Comparison of ENCODE assay signal across 8 cellular contexts in the genomic region with DNA sequence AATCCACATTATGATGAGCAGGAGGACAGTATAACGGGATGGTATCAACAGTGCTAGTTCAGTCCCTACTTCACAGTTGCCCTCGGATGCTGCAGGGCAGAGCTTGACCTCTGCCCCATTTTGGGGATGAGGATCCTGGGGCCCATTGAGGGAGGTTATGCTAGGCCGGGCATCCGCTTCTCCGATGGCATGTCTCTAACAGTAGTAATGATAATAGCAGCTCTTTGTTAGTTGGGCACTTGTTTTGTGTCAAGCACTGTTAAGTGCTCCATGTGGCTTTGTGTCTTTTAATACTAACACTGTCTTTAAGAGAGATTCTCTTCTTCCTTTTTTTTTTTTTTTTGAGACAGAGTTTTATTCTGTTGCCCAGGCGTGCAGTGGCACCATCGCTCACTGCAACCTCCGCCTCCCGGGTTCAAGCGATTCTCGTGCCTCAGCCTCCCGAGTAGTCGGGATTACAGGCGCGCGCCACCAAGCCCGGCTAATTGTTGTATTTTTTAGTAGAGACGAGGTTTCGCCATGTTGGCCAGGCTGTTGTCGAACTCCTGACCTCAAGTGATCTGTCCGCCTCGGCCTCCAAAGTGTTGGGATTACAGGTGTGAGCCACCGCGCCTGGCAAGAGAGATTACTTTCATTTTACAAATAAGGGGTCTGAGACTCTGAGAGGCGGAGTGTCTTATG. TPM values are rescaled to one million over a fixed set of nuclear protein-coding genes. Genes with fewer than 3 reads are reported as not detected.
DNase-seq lines count a peak whose midpoint lies in the region; ATAC-seq and TF ChIP-seq lines count a peak whose summit lies in the region.

No MANE protein-coding gene starts in this region.

- 0 out of 2 replicates have a peak, but pooled peaks cover 3% of the 10 kb centered on the region for H3F3A ChIP-seq in MM.1S (ENCODE audit: insufficient read depth, low read length)

- no peak overlapping the region for H2AFZ ChIP-seq in MM.1S (ENCODE audit: low read length)

- peak overlapping the region; percentile 84 for H3K9ac ChIP-seq in MM.1S (ENCODE audit: low read length)

- no peak for ATAC-seq in naive thymus-derived CD8-positive, alpha-beta T cell

- H3K4me3 ChIP-seq in MM.1S (ENCODE audit: low read length) (peak overlapping the region; percentile 87), coronary artery (peak overlapping the region; percentile 99)

- DNase-seq in CD1c-positive myeloid dendritic cell (ENCODE audit: extremely low spot score) (peak; percentile 15), MM.1S (no peak), coronary artery (ENCODE audit: low spot score) (no peak), NCI-H128 (lab: John Stamatoyannopoulos, UW; ENCODE audit: unreplicated experiment) (no peak), NCI-H1105 treated with DMSO at 0.1 percent for 48 hours (lab: John Stamatoyannopoulos, UW) (no peak)
- no peak for DNase-seq in naive thymus-derived CD8-positive, alpha-beta T cell
- no peak for DNase-seq in stimulated activated CD4-positive, alpha-beta T cell treated with anti-CD3 and anti-CD28 coated beads, Interleukin-4, amount 100 ng/mL, for 1 hour
- DNase-seq in activated CD4-positive, alpha-beta T cell treated with anti-CD3 and anti-CD28 coated beads for 48 hours, result no peak

- peaks cover 35% of the 10 kb centered on the region for H4K20me1 ChIP-seq in MM.1S (ENCODE audit: insufficient read depth, low read length)

- H3K4me2 ChIP-seq in MM.1S (ENCODE audit: low read depth, low read length), result peak overlapping the region; percentile 95

- H3K27me3 Mint-ChIP-seq in naive thymus-derived CD8-positive, alpha-beta T cell, result no peaks in the 10 kb centered on the region

- POLR2A ChIA-PET in naive thymus-derived CD8-positive, alpha-beta T cell (lab: Charles Lee), result interaction anchor here (0.6 to 2.9 kb wide), 13 partner anchors 9 to 1291 kb away, joined by 3 to 20 read pairs (median 5); partner anchors contain the start of genes DNMT3B and EIF2S2

- H3K4me1 Mint-ChIP-seq in naive thymus-derived CD8-positive, alpha-beta T cell, result peaks cover 24 to 57% (median 50%) of the 10 kb centered on the region in 4 donors

- H3K36me3 ChIP-seq in MM.1S (replicated peaks; ENCODE audit: insufficient read depth, low read length), result no peaks in the 10 kb centered on the region

- no peaks in the 10 kb centered on the region for H3K9me2 ChIP-seq in MM.1S (replicated peaks; ENCODE audit: insufficient read depth, low read length)

- H3K9me3 ChIP-seq in MM.1S (replicated peaks; ENCODE audit: insufficient read depth, low read length), result no peaks in the 10 kb centered on the region

- no peaks in the 10 kb centered on the region for H3K27me3 ChIP-seq in MM.1S (replicated peaks; ENCODE audit: insufficient read depth, low read length)

- peak overlapping the region; percentile 87 to 99 (median 96) for H3K27ac Mint-ChIP-seq in naive thymus-derived CD8-positive, alpha-beta T cell

- H3K4me3 Mint-ChIP-seq in naive thymus-derived CD8-positive, alpha-beta T cell, result peak overlapping the region; percentile 88 to 98 (median 94)

- peaks cover 14% of the 10 kb centered on the region for H3K4me1 ChIP-seq in MM.1S (ENCODE audit: low read length)

- peaks cover 57% of the 10 kb centered on the region for H3K79me2 ChIP-seq in MM.1S (ENCODE audit: low read length)

- H3K27ac ChIP-seq in MM.1S (ENCODE audit: low read length) (peak overlapping the region; percentile 63; the same call in 1 of the 2 replicates), coronary artery (peak overlapping the region; percentile 80 to 99)

- peaks cover 0 to 17% (median 0%) of the 10 kb centered on the region in 3 donors for H3K36me3 Mint-ChIP-seq in naive thymus-derived CD8-positive, alpha-beta T cell

- no peaks in the 10 kb centered on the region for H3K9me3 Mint-ChIP-seq in naive thymus-derived CD8-positive, alpha-beta T cell

- TF ChIP-seq CTCF in MM.1S (IDR thresholded peaks at IDR 0.05; ENCODE audit: low read length) (no peak; the same call in 1 of the 2 replicates), coronary artery (IDR thresholded peaks at IDR 0.05) (no peak)

RNA-seq across cellular contexts. Expression of gene MAPRE1, which starts 1.1 kb away (rescaled TPM):
- 10 to 100 TPM; 81.3 to 86.3 TPM for total RNA-seq in naive thymus-derived CD8-positive, alpha-beta T cell
- 100 to 1,000 TPM; 100 to 112 (median 108) TPM for polyA plus RNA-seq in naive thymus-derived CD8-positive, alpha-beta T cell

RNA-seq across cellular contexts. Expression of gene EFCAB8, which starts 37.9 kb away (rescaled TPM):
- total RNA-seq in naive thymus-derived CD8-positive, alpha-beta T cell, result 1 to 10 TPM; 2.2 to 2.9 TPM
- polyA plus RNA-seq in naive thymus-derived CD8-positive, alpha-beta T cell, result not detected

RNA-seq across cellular contexts. Expression of gene DNMT3B, which starts 58.7 kb away (rescaled TPM):
- total RNA-seq in naive thymus-derived CD8-positive, alpha-beta T cell, result under 1 TPM; 0.44 to 0.82 TPM
- polyA plus RNA-seq in naive thymus-derived CD8-positive, alpha-beta T cell, result under 1 TPM in 2 of 3 donors, not detected in 1; 0.08 to 0.65 TPM
